In genomic region chr11:83736689-83737088, GRCh38 we compare ENCODE assay signal across 25 cellular contexts.
DNase-seq lines count a peak whose midpoint lies in the region; ATAC-seq lines count a peak whose summit lies in the region.
"Had no signal": no experiment of that assay in that cellular context is flagged by ENCODE, and none has a peak within 500 bp of the region (broad histone marks: within the 10 kb centered on the region; RNA-seq: fewer than 3 reads in every experiment).

No MANE protein-coding gene starts in this region.

- peak; percentile 2 for DNase-seq in NCI-H1092 (lab: John Stamatoyannopoulos, UW)
- DNase-seq in NCI-H1092 treated with DMSO at 0.1 percent for 48 hours (lab: John Stamatoyannopoulos, UW) = no peak
- DNase-seq in NCI-H1417 (lab: John Stamatoyannopoulos, UW) = peak in 2 of 3 experiments; percentile 40 to 77
- peak; percentile 92 for DNase-seq in NCI-H69 (lab: John Stamatoyannopoulos, UW)
- DNase-seq in cerebellum (ENCODE audit: low spot score) = peak; percentile 7
- DNase-seq in H4 (ENCODE audit: low spot score) = no peak
- DNase-seq in SHP77 treated with DMSO at 0.1 percent for 48 hours (lab: John Stamatoyannopoulos, UW) = no peak
- DNase-seq: activated CD4-positive, alpha-beta T cell treated with anti-CD3 and anti-CD28 coated beads for 1 hour; activated CD8-positive, alpha-beta T cell treated with anti-CD3 and anti-CD28 coated beads for 36 hours; activated naive CD8-positive, alpha-beta T cell treated with anti-CD3 and anti-CD28 coated beads for 36 hours; central memory CD4-positive, alpha-beta T cell; head of caudate nucleus; KBM-7; kidney glomerular epithelial cell; lower lobe of right lung; MM.1S; NK-92 treated with Interleukin-12 subunit alpha and Interleukin-12 subunit beta, amount 100 ng/mL, for 24 hours; retina; SJCRH30; stimulated activated CD4-positive, alpha-beta T cell treated with anti-CD3 and anti-CD28 coated beads, Interleukin-2, amount 100 ng/mL, for 24 hours; substantia nigra had no signal

- no peak for ATAC-seq in HG02798 (IDR thresholded peaks at IDR 0.05; ENCODE audit: poor library complexity, unreplicated experiment)
- ATAC-seq: A549; activated CD8-positive, alpha-beta T cell treated with anti-CD3 and anti-CD28 coated beads for 36 hours; GM23338; lower lobe of right lung; natural killer cell treated with Interleukin-12 subunit alpha and Interleukin-12 subunit beta and Interleukin-15 and Interleukin-18, amount 100 ng/mL, for 72 hours had no signal

Comparison
In these comparisons a context has a peak if more than half of its experiments do, and no peak if none do; other contexts are left out.
1. DNase-seq: peak in NCI-H1092 (single experiment), NCI-H1417 (2 of 3), NCI-H69 (single experiment) and cerebellum (single experiment); none in NCI-H1092 treated with DMSO at 0.1 percent for 48 hours (single experiment), H4 (single experiment) and SHP77 treated with DMSO at 0.1 percent for 48 hours (single experiment).